In the genomic region with DNA sequence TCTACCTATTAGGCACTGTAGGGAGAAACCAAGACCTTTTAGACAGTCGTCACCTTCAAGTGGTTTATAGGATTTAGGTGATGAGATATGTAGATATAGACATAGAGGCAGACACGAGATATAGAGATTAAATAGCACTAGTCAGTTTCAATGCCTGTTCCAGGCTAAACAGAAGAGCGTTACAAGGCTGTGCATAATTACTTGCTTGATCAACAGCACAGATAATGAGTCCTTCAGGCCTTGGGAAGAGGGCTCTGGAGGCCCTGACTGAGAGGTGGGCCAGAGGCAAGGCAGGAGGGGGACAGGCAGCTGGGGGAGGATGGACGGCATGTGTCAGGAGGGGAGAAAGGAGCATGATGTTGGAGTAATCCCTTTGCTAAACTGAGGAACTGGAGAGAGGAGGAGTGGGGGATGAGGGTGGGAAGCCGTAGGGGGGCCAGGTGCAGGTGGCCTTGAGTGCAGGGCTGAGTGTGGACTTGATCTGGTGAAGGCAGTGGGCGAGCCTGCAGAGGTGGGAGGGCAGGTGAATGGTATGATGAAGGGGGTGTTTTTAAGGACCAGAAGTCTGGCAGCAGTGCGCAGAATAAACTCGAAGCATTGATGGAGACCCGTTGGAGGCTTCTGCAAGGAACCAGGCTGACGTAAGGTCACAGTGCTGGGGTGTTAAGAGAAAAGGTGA, we compare ENCODE assay signal across 9 cellular contexts. TPM values are rescaled to one million over a fixed set of nuclear protein-coding genes. Genes with fewer than 3 reads are reported as not detected.
A peak's percentile ranks its signal among the peaks of the same experiment; 100 is the strongest.
DNase-seq lines count a peak whose midpoint lies in the region; ATAC-seq and TF ChIP-seq lines count a peak whose summit lies in the region.
"Had no signal": no experiment of that assay in that cellular context is flagged by ENCODE, and none has a peak within 500 bp of the region (broad histone marks: within the 10 kb centered on the region; RNA-seq: fewer than 3 reads in every experiment).

No MANE protein-coding gene starts in this region.

- H3K36me3 ChIP-seq in neural progenitor cell (no peaks in the 10 kb centered on the region), H7 (replicated peaks; ENCODE audit: control insufficient read depth, insufficient read depth, low read length) (no peaks in the 10 kb centered on the region)

- no peaks in the 10 kb centered on the region for H3K9me3 Mint-ChIP-seq in CD4-positive, alpha-beta T cell
- H3K9me3 Mint-ChIP-seq in dendritic cell treated with granulocyte-macrophage colony-stimulating factor and Interleukin-4, amounts not matched to agents 40 ng/mL and 50 ng/mL, for 4 days = no peaks in the 10 kb centered on the region
- peaks cover 3% of the 10 kb centered on the region for H3K9me3 Mint-ChIP-seq in neural progenitor cell

- peaks cover 32% of the 10 kb centered on the region for H3F3A ChIP-seq in neural progenitor cell (ENCODE audit: low read depth)

- peak overlapping the region; percentile 86 for H3K4me2 ChIP-seq in neural progenitor cell

- H3K4me1 Mint-ChIP-seq in CD4-positive, alpha-beta T cell (ENCODE audit: low read depth) = peaks cover 59% of the 10 kb centered on the region
- peaks cover 63% of the 10 kb centered on the region for H3K4me1 Mint-ChIP-seq in dendritic cell treated with granulocyte-macrophage colony-stimulating factor and Interleukin-4, amounts not matched to agents 40 ng/mL and 50 ng/mL, for 4 days (ENCODE audit: low read depth)
- H3K4me1 Mint-ChIP-seq in neural progenitor cell = peaks cover 48% of the 10 kb centered on the region

- ATAC-seq in CD4-positive, alpha-beta T cell (ENCODE audit: poor library complexity) = no peak

- POLR2A ChIA-PET in CD4-positive, alpha-beta T cell (lab: Charles Lee) = interaction anchor here (1.0 to 11.4 kb wide), 14 partner anchors 8 to 141 kb away, joined by 3 to 124 read pairs (median 5); a partner anchor contains a TSS

- H4K20me1 ChIP-seq in neural progenitor cell (ENCODE audit: low read depth) = no peaks in the 10 kb centered on the region

- H3K79me2 ChIP-seq in neural progenitor cell (ENCODE audit: low read depth) = no peaks in the 10 kb centered on the region

- no peaks in the 10 kb centered on the region for H3K9me3 ChIP-seq in CD4-positive, alpha-beta T cell (ENCODE audit: control insufficient read depth, low read length)
- no peaks in the 10 kb centered on the region for H3K9me3 ChIP-seq in neural progenitor cell (ENCODE audit: low read depth)

- H3K27ac ChIP-seq in CD4-positive, alpha-beta T cell (ENCODE audit: low read depth, low read length) = peak overlapping the region; percentile 75
- no peak overlapping the region for H3K27ac ChIP-seq in neural progenitor cell

- H3K4me1 ChIP-seq in neural progenitor cell = peaks cover 49% of the 10 kb centered on the region

- H3K4me3 Mint-ChIP-seq in CD4-positive, alpha-beta T cell = peak overlapping the region; percentile 89
- no peak overlapping the region for H3K4me3 Mint-ChIP-seq in dendritic cell treated with granulocyte-macrophage colony-stimulating factor and Interleukin-4, amounts not matched to agents 40 ng/mL and 50 ng/mL, for 4 days
- peak overlapping the region; percentile 85 for H3K4me3 Mint-ChIP-seq in neural progenitor cell

- peak overlapping the region; percentile 94 for H3K27ac Mint-ChIP-seq in CD4-positive, alpha-beta T cell
- H3K27ac Mint-ChIP-seq in dendritic cell treated with granulocyte-macrophage colony-stimulating factor and Interleukin-4, amounts not matched to agents 40 ng/mL and 50 ng/mL, for 4 days = peak overlapping the region; percentile 31
- peak overlapping the region; percentile 31 for H3K27ac Mint-ChIP-seq in neural progenitor cell

- H3K27me3 ChIP-seq in CD4-positive, alpha-beta T cell (ENCODE audit: control insufficient read depth, insufficient read depth, low read length) = no peaks in the 10 kb centered on the region
- H3K27me3 ChIP-seq in neural progenitor cell (no peaks in the 10 kb centered on the region), H7 (ENCODE audit: control insufficient read depth, insufficient read depth, low read length) (no peaks in the 10 kb centered on the region)

- no peaks in the 10 kb centered on the region for H3K36me3 Mint-ChIP-seq in CD4-positive, alpha-beta T cell (ENCODE audit: low read depth)
- no peaks in the 10 kb centered on the region for H3K36me3 Mint-ChIP-seq in dendritic cell treated with granulocyte-macrophage colony-stimulating factor and Interleukin-4, amounts not matched to agents 40 ng/mL and 50 ng/mL, for 4 days (ENCODE audit: low read depth)
- no peaks in the 10 kb centered on the region for H3K36me3 Mint-ChIP-seq in neural progenitor cell

- H2AFZ ChIP-seq in neural progenitor cell (replicated peaks) = no peak overlapping the region

- intact Hi-C loops in CD4-positive, alpha-beta T cell (cut with DNase I, micrococcal nuclease) = loop anchor here (2.0 kb wide), 2 partner anchors 95 to 115 kb away; a partner anchor contains a TSS
- intact Hi-C loops in dendritic cell treated with granulocyte-macrophage colony-stimulating factor and Interleukin-4, amounts not matched to agents 40 ng/mL and 50 ng/mL, for 4 days (cut with micrococcal nuclease) = no loop called here

- no peaks in the 10 kb centered on the region for H3K27me3 Mint-ChIP-seq in CD4-positive, alpha-beta T cell
- peaks cover 35% of the 10 kb centered on the region for H3K27me3 Mint-ChIP-seq in dendritic cell treated with granulocyte-macrophage colony-stimulating factor and Interleukin-4, amounts not matched to agents 40 ng/mL and 50 ng/mL, for 4 days
- peaks cover 11% of the 10 kb centered on the region for H3K27me3 Mint-ChIP-seq in neural progenitor cell (ENCODE audit: insufficient read depth, low read depth)

- H3K4me3 ChIP-seq in neural progenitor cell = peak overlapping the region; percentile 39
- H3K4me3 ChIP-seq in H7 (ENCODE audit: insufficient read depth, low read depth, low read length) = no peak overlapping the region

- CTCF ChIA-PET in CD4-positive, alpha-beta T cell (lab: Charles Lee) = interaction anchor here (1.0 to 2.9 kb wide), 6 partner anchors 8 to 98 kb away, joined by 3 to 17 read pairs (median 6); a partner anchor contains a TSS

- H3K9ac ChIP-seq in neural progenitor cell = no peak overlapping the region

- DNase-seq in CD4-positive, alpha-beta T cell = no peak
- DNase-seq in NCI-H146 (lab: John Stamatoyannopoulos, UW) (peak; percentile 34), neural progenitor cell (ENCODE audit: low spot score) (no peak), cerebellar nuclear complex (lab: John Stamatoyannopoulos, UW) (no peak), middle frontal gyrus (ENCODE audit: extremely low spot score, low spot score) (no peak), H7 (no peak), EL (no peak)
- DNase-seq: amniotic stem cell had no signal

- TF ChIP-seq CTCF in CD4-positive, alpha-beta T cell (IDR thresholded peaks at IDR 0.05) = no peak
- no peak for TF ChIP-seq CTCF in neural progenitor cell (IDR thresholded peaks at IDR 0.05)

RNA-seq across cellular contexts. Expression of a gene that starts 43.9 kb away (rescaled TPM):
- total RNA-seq in CD4-positive, alpha-beta T cell = 1 to 10 TPM; 5.3 to 5.6 TPM
- 6.3 and 11.4 TPM in 2 replicates for total RNA-seq in neural progenitor cell (ENCODE audit: low replicate concordance)
- 20.6 and 21.9 TPM in 2 replicates for total RNA-seq in H7 (2014; rRNA removed; shearing (Covaris generic))

RNA-seq across cellular contexts. Expression of a gene that starts 50.9 kb away (rescaled TPM):
- 10 to 100 TPM; 86.2 to 86.4 TPM for total RNA-seq in CD4-positive, alpha-beta T cell
- total RNA-seq in neural progenitor cell (ENCODE audit: low replicate concordance) = 43.6 and 73.2 TPM in 2 replicates
- total RNA-seq in H7 (2014; rRNA removed; shearing (Covaris generic)) = 59.3 and 74.2 TPM in 2 replicates

Comparison
In these comparisons a context has a peak if more than half of its experiments do, and no peak if none do; other contexts are left out.
1. H3K27ac Mint-ChIP-seq: peak in every context shown above with its lines; median percentile 94 in CD4-positive, alpha-beta T cell; 31 in dendritic cell treated with granulocyte-macrophage colony-stimulating factor and Interleukin-4, amounts not matched to agents 40 ng/mL and 50 ng/mL, for 4 days; 31 in neural progenitor cell.